17 cellular contexts compared by ENCODE assay signal in genomic region chr3:44955917-44956316, GRCh38.
"Had no signal": no experiment of that assay in that cellular context is flagged by ENCODE, and none has a peak within 500 bp of the region (broad histone marks: within the 10 kb centered on the region; RNA-seq: fewer than 3 reads in every experiment).

No MANE protein-coding gene starts in this region.

- H3K4me3 Mint-ChIP-seq: activated naive CD8-positive, alpha-beta T cell treated with anti-CD3 and anti-CD28 coated beads for 36 hours; central memory CD8-positive, alpha-beta T cell; natural killer cell; stimulated activated naive CD8-positive, alpha-beta T cell treated with anti-CD3 and anti-CD28 coated beads, Interleukin-15, amount 100 ng/mL, for 72 hours; type B pancreatic cell had no signal

- H3K4me3 ChIP-seq: body of pancreas, right lobe of liver had no signal

- DNase-seq: activated CD4-positive, alpha-beta T cell treated with anti-CD3 and anti-CD28 coated beads for 1 hour; activated CD4-positive, alpha-beta T cell treated with anti-CD3 and anti-CD28 coated beads, Interleukin-2, amount 50 U/mL, for 4 hours; activated gamma-delta T cell; activated naive CD8-positive, alpha-beta T cell treated with anti-CD3 and anti-CD28 coated beads for 36 hours; activated T-cell treated with anti-CD3 and anti-CD28 coated beads, Interleukin-2, amount 50 U/mL, for 1 hour; body of pancreas; effector memory CD4-positive, alpha-beta T cell; foreskin fibroblast; kidney glomerular epithelial cell; mesendoderm; natural killer cell; occipital lobe; right lobe of liver; stimulated activated naive CD8-positive, alpha-beta T cell treated with anti-CD3 and anti-CD28 coated beads, Interleukin-15, amount 100 ng/mL, for 72 hours had no signal

- H3K36me3 Mint-ChIP-seq: natural killer cell had no signal

- H3K27me3 ChIP-seq: body of pancreas, right lobe of liver had no signal

- H3K9me3 Mint-ChIP-seq: activated naive CD8-positive, alpha-beta T cell treated with anti-CD3 and anti-CD28 coated beads for 36 hours; central memory CD8-positive, alpha-beta T cell; natural killer cell; stimulated activated naive CD8-positive, alpha-beta T cell treated with anti-CD3 and anti-CD28 coated beads, Interleukin-15, amount 100 ng/mL, for 72 hours had no signal

- H3K27ac ChIP-seq: body of pancreas, right lobe of liver had no signal

- H3K4me1 ChIP-seq: body of pancreas had no signal

- H3K27ac Mint-ChIP-seq: activated naive CD8-positive, alpha-beta T cell treated with anti-CD3 and anti-CD28 coated beads for 36 hours; stimulated activated naive CD8-positive, alpha-beta T cell treated with anti-CD3 and anti-CD28 coated beads, Interleukin-15, amount 100 ng/mL, for 72 hours; type B pancreatic cell had no signal

- H3K27me3 Mint-ChIP-seq: activated naive CD8-positive, alpha-beta T cell treated with anti-CD3 and anti-CD28 coated beads for 36 hours; central memory CD8-positive, alpha-beta T cell; progenitor cell of endocrine pancreas; stimulated activated naive CD8-positive, alpha-beta T cell treated with anti-CD3 and anti-CD28 coated beads, Interleukin-15, amount 100 ng/mL, for 72 hours; type B pancreatic cell had no signal

- ATAC-seq: body of pancreas; natural killer cell; stimulated activated naive CD8-positive, alpha-beta T cell treated with anti-CD3 and anti-CD28 coated beads, Interleukin-15, amount 100 ng/mL, for 72 hours had no signal

- H3K9me3 ChIP-seq: body of pancreas, right lobe of liver had no signal
